8 cellular contexts compared by ENCODE assay signal in the genomic region with DNA sequence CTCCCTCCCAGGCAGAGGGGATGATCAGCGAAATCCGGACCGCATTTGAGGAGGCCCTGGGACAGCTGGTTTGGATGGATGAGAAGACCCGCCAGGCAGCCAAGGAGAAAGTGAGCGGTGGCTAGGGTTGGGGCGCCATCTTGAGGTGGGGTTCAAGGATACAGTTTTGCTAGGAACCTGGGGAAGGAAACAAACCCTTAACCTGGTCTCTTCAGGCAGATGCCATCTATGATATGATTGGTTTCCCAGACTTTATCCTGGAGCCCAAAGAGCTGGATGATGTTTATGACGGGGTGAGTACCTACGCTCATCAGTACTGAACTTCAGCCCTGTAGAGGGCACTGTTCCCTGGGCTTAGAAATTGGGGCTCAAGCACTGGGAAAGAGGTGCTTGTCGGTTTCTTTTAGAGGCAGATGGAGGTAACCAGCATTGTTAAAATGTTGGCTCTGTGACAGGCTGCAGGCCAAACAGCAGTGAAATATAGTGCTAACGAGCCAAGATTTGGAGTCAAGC. TPM values are rescaled to one million over a fixed set of nuclear protein-coding genes. Genes with fewer than 3 reads are reported as not detected.
DNase-seq lines count a peak whose midpoint lies in the region; ATAC-seq, FAIRE-seq and TF ChIP-seq lines count a peak whose summit lies in the region.

No MANE protein-coding gene starts in this region.

- H3K9me3 Mint-ChIP-seq in CD4-positive, alpha-beta T cell = no peaks in the 10 kb centered on the region
- H3K9me3 Mint-ChIP-seq in activated CD8-positive, alpha-beta T cell treated with anti-CD3 and anti-CD28 coated beads for 36 hours = no peaks in the 10 kb centered on the region

- no peak overlapping the region for H3K23ac ChIP-seq in H1 (ENCODE audit: insufficient read length)

- peaks cover 28% of the 10 kb centered on the region for H3K27me3 Mint-ChIP-seq in CD4-positive, alpha-beta T cell
- H3K27me3 Mint-ChIP-seq in activated CD8-positive, alpha-beta T cell treated with anti-CD3 and anti-CD28 coated beads for 36 hours = peaks cover 8% of the 10 kb centered on the region

- no peak overlapping the region for H2BK12ac ChIP-seq in H1 (ENCODE audit: low read depth, low read length)

- no peak overlapping the region for H3K56ac ChIP-seq in H1 (replicated peaks; ENCODE audit: insufficient read length, low read depth, low read length)

- no peak overlapping the region for H2AFZ ChIP-seq in H1 (ENCODE audit: low read length)

- no peaks in the 10 kb centered on the region for H4K20me1 ChIP-seq in H1 (replicated peaks in 1 of 2; ENCODE audit: control insufficient read depth in 1 of 2, insufficient read depth in 2 of 2, low read length in 2 of 2)

- no peak overlapping the region for H3K9ac ChIP-seq in H1 (replicated peaks in 1 of 4; ENCODE audit: extremely low read depth in 1 of 4, low read depth in 3 of 4, low read length in 3 of 4)

- POLR2A ChIA-PET in CD4-positive, alpha-beta T cell (lab: Charles Lee) = no interaction called here
- POLR2A ChIA-PET in activated CD8-positive, alpha-beta T cell treated with anti-CD3 and anti-CD28 coated beads for 36 hours (lab: Charles Lee) = no interaction called here
- POLR2A ChIA-PET in H1 (lab: Charles Lee; ENCODE audit: partially characterized antibody) = interaction anchor here (0.5 to 0.8 kb wide), 2 partner anchors 136 to 271 kb away, joined by 3 read pairs; no protein-coding TSS in a partner anchor

- no peak for TF ChIP-seq EP300 in H1 (IDR thresholded peaks at IDR 0.05; ENCODE audit: borderline replicate concordance in 1 of 2, low read depth in 2 of 2, low read length in 2 of 2)

- no peak overlapping the region for H2BK20ac ChIP-seq in H1 (ENCODE audit: low read length)

- H3K4me1 ChIP-seq in H1 (replicated peaks in 1 of 4; ENCODE audit: control insufficient read depth in 3 of 4, insufficient read depth in 4 of 4, low read length in 3 of 4) = peaks cover 0 to 2% (median 0%) of the 10 kb centered on the region in 4 experiments; a peak in 2 of 7 replicates

- intact Hi-C loops in CD4-positive, alpha-beta T cell (cut with DNase I, micrococcal nuclease) = loop anchor here (1.0 to 5.0 kb wide), 3 partner anchors 62 to 393 kb away; partner anchors contain the start of gene VWA5B2 (in 1 of the 2)
- intact Hi-C loops in activated CD8-positive, alpha-beta T cell treated with anti-CD3 and anti-CD28 coated beads for 36 hours (cut with micrococcal nuclease) = loop anchor here (5.0 to 10.0 kb wide), 2 partner anchors 62 to 395 kb away; partner anchors contain the start of gene VWA5B2

- DNase-seq in CD4-positive, alpha-beta T cell = peak in 9 of 10 experiments; percentile 42 to 66 (median 49)
- DNase-seq in NCI-H774 (lab: John Stamatoyannopoulos, UW) = peak; percentile 82
- DNase-seq in activated CD8-positive, alpha-beta T cell treated with anti-CD3 and anti-CD28 coated beads for 36 hours = peak; percentile 80
- DNase-seq in H1 (ENCODE audit: low read depth in 1 of 2, low spot score in 2 of 2) = peak; percentile 57 to 91
- peak; percentile 36 for DNase-seq in mucosa of gallbladder (ENCODE audit: low spot score)
- peak; percentile 79 for DNase-seq in stimulated activated naive CD8-positive, alpha-beta T cell treated with anti-CD3 and anti-CD28 coated beads, Interleukin-15, Interleukin-2, amounts not matched to agents 100 U/mL and 50 U/mL, for 24 hours
- DNase-seq in GF-D8 (lab: John Stamatoyannopoulos, UW) = no peak

- peak; percentile 94 to 96 for TF ChIP-seq RAD21 in H1 (IDR thresholded peaks at IDR 0.05 in 1 of 2, conservative IDR thresholded peaks at IDR 0.05 in 1 of 2; ENCODE audit: low read depth in 2 of 2, low read length in 2 of 2)

- H2AK5ac ChIP-seq in H1 (ENCODE audit: low read depth, low read length) = no peak overlapping the region

- TF ChIP-seq CTCF in CD4-positive, alpha-beta T cell (IDR thresholded peaks at IDR 0.05) = peak; percentile 68
- TF ChIP-seq CTCF in activated CD8-positive, alpha-beta T cell treated with anti-CD3 and anti-CD28 coated beads for 36 hours (IDR thresholded peaks at IDR 0.05) = peak; percentile 78
- peak; percentile 63 to 82 (median 78) for TF ChIP-seq CTCF in H1 (IDR thresholded peaks at IDR 0.05; ENCODE audit: control extremely low read depth in 1 of 3, insufficient read depth in 1 of 3, low read depth in 1 of 3, low read length in 3 of 3)

- H3K27ac Mint-ChIP-seq in CD4-positive, alpha-beta T cell = no peak overlapping the region
- no peak overlapping the region for H3K27ac Mint-ChIP-seq in activated CD8-positive, alpha-beta T cell treated with anti-CD3 and anti-CD28 coated beads for 36 hours

- no peak overlapping the region for H3K4me3 ChIP-seq in H1 (ENCODE audit: extremely low read depth in 1 of 4, insufficient read depth in 2 of 4, low read depth in 3 of 4, low read length in 4 of 4)

- CTCF ChIA-PET in CD4-positive, alpha-beta T cell (lab: Charles Lee) = interaction anchor here (1.0 to 2.3 kb wide), 3 partner anchors 62 to 394 kb away, joined by 3 to 16 read pairs (median 6); no protein-coding TSS in a partner anchor
- CTCF ChIA-PET in activated CD8-positive, alpha-beta T cell treated with anti-CD3 and anti-CD28 coated beads for 36 hours (lab: Charles Lee) = interaction anchor here (0.6 to 2.0 kb wide), 21 partner anchors 9 to 422 kb away, joined by 3 to 15 read pairs (median 4); partner anchors contain the start of genes AP2M1, CAMK2N2 and ECE2
- CTCF ChIA-PET in H1 (lab: Charles Lee; ENCODE audit: partially characterized antibody) = interaction anchor here (0.6 to 8.3 kb wide), 32 partner anchors 8 to 446 kb away, joined by 3 to 52 read pairs (median 3); partner anchors contain the start of genes EEF1AKMT4 and VWA5B2

- H3K27ac ChIP-seq in CD4-positive, alpha-beta T cell (ENCODE audit: low read depth, low read length) = no peak overlapping the region
- no peak overlapping the region for H3K27ac ChIP-seq in H1 (ENCODE audit: low read depth, low read length)

- no peak overlapping the region for H3K18ac ChIP-seq in H1 (ENCODE audit: extremely low read depth, low read length)

- WGBS in H1 (ENCODE audit: extremely low coverage in 1 of 2, insufficient coverage in 1 of 2, insufficient read length in 1 of 2, insufficient replicate concordance in 2 of 2, low coverage in 1 of 2, low lambda C conversion rate in 2 of 2, missing lambda C conversion rate in 1 of 2), 2 experiments = 16% methylated on average over 10 of the region's 10 CpGs; no CpG with 5 or more reads in 1 of the 2 experiments

- no peak for TF ChIP-seq POLR2A in H1 (IDR thresholded peaks at IDR 0.05; ENCODE audit: control extremely low read depth in 1 of 2, low read depth in 2 of 2, low read length in 2 of 2)

- H3K4me2 ChIP-seq in H1 (ENCODE audit: insufficient read depth in 1 of 2, low read depth in 2 of 2, low read length in 2 of 2) = no peak overlapping the region

- H3K36me3 ChIP-seq in H1 (ENCODE audit: control insufficient read depth in 2 of 4, insufficient read depth in 4 of 4, low read length in 3 of 4) = no peaks in the 10 kb centered on the region

- H3K9me3 ChIP-seq in CD4-positive, alpha-beta T cell (ENCODE audit: control insufficient read depth, low read length) = no peaks in the 10 kb centered on the region
- no peaks in the 10 kb centered on the region for H3K9me3 ChIP-seq in H1 (ENCODE audit: insufficient read depth in 2 of 2, low read depth in 1 of 2, low read length in 1 of 2)

- no peak overlapping the region for H4K5ac ChIP-seq in H1 (ENCODE audit: insufficient read length, low read depth, low read length)

- H3K4me1 Mint-ChIP-seq in CD4-positive, alpha-beta T cell (ENCODE audit: low read depth) = no peaks in the 10 kb centered on the region
- no peaks in the 10 kb centered on the region for H3K4me1 Mint-ChIP-seq in activated CD8-positive, alpha-beta T cell treated with anti-CD3 and anti-CD28 coated beads for 36 hours (ENCODE audit: low read depth)

- no peak overlapping the region for H4K91ac ChIP-seq in H1 (replicated peaks; ENCODE audit: insufficient read length, low read length)

- H2BK15ac ChIP-seq in H1 (ENCODE audit: low read length) = no peak overlapping the region

- no peak overlapping the region for H3K4ac ChIP-seq in H1 (replicated peaks; ENCODE audit: insufficient read length, low read depth, low read length)

- H2BK120ac ChIP-seq in H1 (replicated peaks; ENCODE audit: low read depth, low read length) = no peak overlapping the region

- no peaks in the 10 kb centered on the region for H3K79me1 ChIP-seq in H1 (ENCODE audit: low read depth, low read length)

- H4K8ac ChIP-seq in H1 (ENCODE audit: extremely low read depth, insufficient read depth, low read length) = no peak overlapping the region

- H3K36me3 Mint-ChIP-seq in CD4-positive, alpha-beta T cell (ENCODE audit: low read depth) = no peaks in the 10 kb centered on the region
- no peaks in the 10 kb centered on the region for H3K36me3 Mint-ChIP-seq in activated CD8-positive, alpha-beta T cell treated with anti-CD3 and anti-CD28 coated beads for 36 hours (ENCODE audit: low read depth)

- peak; percentile 91 for FAIRE-seq in H1 (lab: Jason Lieb, UNC)

- peaks cover 3% of the 10 kb centered on the region for H3K27me3 ChIP-seq in CD4-positive, alpha-beta T cell (ENCODE audit: control insufficient read depth, insufficient read depth, low read length)
- no peaks in the 10 kb centered on the region for H3K27me3 ChIP-seq in H1 (replicated peaks in 1 of 4; ENCODE audit: control insufficient read depth in 3 of 4, extremely low read depth in 1 of 4, insufficient read depth in 3 of 4, low read length in 3 of 4)

- H3K14ac ChIP-seq in H1 (ENCODE audit: insufficient read length) = no peak overlapping the region

- no peaks in the 10 kb centered on the region for H3K79me2 ChIP-seq in H1 (ENCODE audit: control insufficient read depth in 1 of 2, insufficient read depth in 2 of 2, low read length in 2 of 2)

- H3K23me2 ChIP-seq in H1 (ENCODE audit: low read depth, low read length) = no peaks in the 10 kb centered on the region

- no peak overlapping the region for H3K4me3 Mint-ChIP-seq in CD4-positive, alpha-beta T cell
- no peak overlapping the region for H3K4me3 Mint-ChIP-seq in activated CD8-positive, alpha-beta T cell treated with anti-CD3 and anti-CD28 coated beads for 36 hours

- H2BK5ac ChIP-seq in H1 (ENCODE audit: low read depth, low read length) = no peak overlapping the region

- ATAC-seq in CD4-positive, alpha-beta T cell (ENCODE audit: poor library complexity) = peak; percentile 77
- peak; percentile 43 for ATAC-seq in HG02759 (IDR thresholded peaks at IDR 0.05; ENCODE audit: unreplicated experiment)
- peak; percentile 85 for ATAC-seq in activated CD8-positive, alpha-beta T cell treated with anti-CD3 and anti-CD28 coated beads for 36 hours
- ATAC-seq in stimulated activated naive CD8-positive, alpha-beta T cell treated with anti-CD3 and anti-CD28 coated beads, Interleukin-15, Interleukin-2, amounts not matched to agents 100 U/mL and 50 U/mL, for 24 hours = peak; percentile 65

RNA-seq across cellular contexts. Expression of gene PSMD2, which starts 9.6 kb away (rescaled TPM):
- total RNA-seq in CD4-positive, alpha-beta T cell = 100 to 1,000 TPM; 159 TPM
- total RNA-seq in activated CD8-positive, alpha-beta T cell treated with anti-CD3 and anti-CD28 coated beads for 36 hours = 100 to 1,000 TPM; 220 to 221 TPM
- 358 and 363 TPM in 2 replicates for total RNA-seq in H1 (2021; fragmentation: NEBNext Ultra II Directional; extraction: Animal tissue kit (Norgen Biotek cat#: 25700))
- polyA plus RNA-seq in H1 (2011; rRNA removed) = 272 and 350 TPM in 2 replicates
- polyA plus RNA-seq in H1 (2011; cell fraction: cytosol; rRNA removed) = 302 TPM
- polyA plus RNA-seq in H1 (2011; cell fraction: nucleus; rRNA removed) = 249 TPM
- polyA plus RNA-seq in H1 (2012, experiment 1 of 2) = 334 to 378 TPM (median 363 TPM) in 4 replicates
- 145 TPM for polyA plus RNA-seq in H1 (2012, experiment 2 of 2)
- 137 TPM for polyA plus RNA-seq in H1 (2013, experiment 1 of 2)
- 133 TPM for polyA plus RNA-seq in H1 (2013, experiment 2 of 2)
- 590 and 595 TPM in 2 replicates for polyA minus RNA-seq in H1 (2011; rRNA and poly(A)+ RNA removed)
- 301 TPM for polyA minus RNA-seq in H1 (2011; cell fraction: cytosol; rRNA and poly(A)+ RNA removed)
- polyA minus RNA-seq in H1 (2011; cell fraction: nucleus; rRNA and poly(A)+ RNA removed) = 160 TPM
- 174 TPM for total RNA-seq in mucosa of gallbladder

RNA-seq across cellular contexts. Expression of gene ECE2, which starts 13.7 kb away (rescaled TPM):
- not detected for total RNA-seq in CD4-positive, alpha-beta T cell
- not detected for total RNA-seq in activated CD8-positive, alpha-beta T cell treated with anti-CD3 and anti-CD28 coated beads for 36 hours
- 0.48 and 0.86 TPM in 2 replicates for total RNA-seq in H1 (2021; fragmentation: NEBNext Ultra II Directional; extraction: Animal tissue kit (Norgen Biotek cat#: 25700))
- polyA plus RNA-seq in H1 (2011; rRNA removed) = 0.44 and 0.86 TPM in 2 replicates
- polyA plus RNA-seq in H1 (2011; cell fraction: cytosol; rRNA removed) = 0.59 TPM
- 4.1 TPM for polyA plus RNA-seq in H1 (2011; cell fraction: nucleus; rRNA removed)
- 0.52 to 1.1 TPM (median 0.85 TPM) in 4 replicates for polyA plus RNA-seq in H1 (2012, experiment 1 of 2)
- 0.91 TPM for polyA plus RNA-seq in H1 (2012, experiment 2 of 2)
- polyA plus RNA-seq in H1 (2013, experiment 1 of 2) = 0.34 TPM
- polyA plus RNA-seq in H1 (2013, experiment 2 of 2) = 0.35 TPM
- polyA minus RNA-seq in H1 (2011; rRNA and poly(A)+ RNA removed) = 0.46 and 0.91 TPM in 2 replicates
- not detected for polyA minus RNA-seq in H1 (2011; cell fraction: cytosol; rRNA and poly(A)+ RNA removed)
- 1.7 TPM for polyA minus RNA-seq in H1 (2011; cell fraction: nucleus; rRNA and poly(A)+ RNA removed)
- 0.14 TPM for total RNA-seq in mucosa of gallbladder

RNA-seq across cellular contexts. Expression of gene EIF4G1, which starts 24.9 kb away (rescaled TPM):
- 100 to 1,000 TPM; 211 to 217 TPM for total RNA-seq in CD4-positive, alpha-beta T cell
- total RNA-seq in activated CD8-positive, alpha-beta T cell treated with anti-CD3 and anti-CD28 coated beads for 36 hours = 100 to 1,000 TPM; 429 to 437 TPM
- total RNA-seq in H1 (2021; fragmentation: NEBNext Ultra II Directional; extraction: Animal tissue kit (Norgen Biotek cat#: 25700)) = 473 and 480 TPM in 2 replicates
- polyA plus RNA-seq in H1 (2011; rRNA removed) = 318 and 421 TPM in 2 replicates
- 188 TPM for polyA plus RNA-seq in H1 (2011; cell fraction: cytosol; rRNA removed)
- polyA plus RNA-seq in H1 (2011; cell fraction: nucleus; rRNA removed) = 535 TPM
- polyA plus RNA-seq in H1 (2012, experiment 1 of 2) = 236 to 375 TPM (median 350 TPM) in 4 replicates
- 251 TPM for polyA plus RNA-seq in H1 (2012, experiment 2 of 2)
- 278 TPM for polyA plus RNA-seq in H1 (2013, experiment 1 of 2)
- 258 TPM for polyA plus RNA-seq in H1 (2013, experiment 2 of 2)
- 334 and 358 TPM in 2 replicates for polyA minus RNA-seq in H1 (2011; rRNA and poly(A)+ RNA removed)
- polyA minus RNA-seq in H1 (2011; cell fraction: cytosol; rRNA and poly(A)+ RNA removed) = 203 TPM
- 138 TPM for polyA minus RNA-seq in H1 (2011; cell fraction: nucleus; rRNA and poly(A)+ RNA removed)
- total RNA-seq in mucosa of gallbladder = 330 TPM

RNA-seq across cellular contexts. Expression of gene CAMK2N2, which starts 28.1 kb away (rescaled TPM):
- not detected for total RNA-seq in CD4-positive, alpha-beta T cell
- under 1 TPM; 0.18 to 0.22 TPM for total RNA-seq in activated CD8-positive, alpha-beta T cell treated with anti-CD3 and anti-CD28 coated beads for 36 hours
- total RNA-seq in H1 (2021; fragmentation: NEBNext Ultra II Directional; extraction: Animal tissue kit (Norgen Biotek cat#: 25700)) = 16.9 and 17.7 TPM in 2 replicates
- polyA plus RNA-seq in H1 (2011; rRNA removed) = 4.0 and 6.1 TPM in 2 replicates
- polyA plus RNA-seq in H1 (2011; cell fraction: cytosol; rRNA removed) = 1.9 TPM
- polyA plus RNA-seq in H1 (2011; cell fraction: nucleus; rRNA removed) = 5.2 TPM
- polyA plus RNA-seq in H1 (2012, experiment 1 of 2) = 7.8 to 12.7 TPM (median 9.4 TPM) in 4 replicates
- 8.9 TPM for polyA plus RNA-seq in H1 (2012, experiment 2 of 2)
- polyA plus RNA-seq in H1 (2013, experiment 1 of 2) = 11.5 TPM
- 11.3 TPM for polyA plus RNA-seq in H1 (2013, experiment 2 of 2)
- polyA minus RNA-seq in H1 (2011; rRNA and poly(A)+ RNA removed) = 1.9 and 2.3 TPM in 2 replicates
- polyA minus RNA-seq in H1 (2011; cell fraction: cytosol; rRNA and poly(A)+ RNA removed) = 3.6 TPM
- 1.7 TPM for polyA minus RNA-seq in H1 (2011; cell fraction: nucleus; rRNA and poly(A)+ RNA removed)
- 0.40 TPM for total RNA-seq in mucosa of gallbladder

RNA-seq across cellular contexts. Expression of gene EEF1AKMT4, which starts 40.0 kb away (rescaled TPM):
- not detected for total RNA-seq in CD4-positive, alpha-beta T cell
- 1 to 10 TPM; 7.8 to 8.7 TPM for total RNA-seq in activated CD8-positive, alpha-beta T cell treated with anti-CD3 and anti-CD28 coated beads for 36 hours
- total RNA-seq in H1 (2021; fragmentation: NEBNext Ultra II Directional; extraction: Animal tissue kit (Norgen Biotek cat#: 25700)) = 9.3 and 9.6 TPM in 2 replicates
- 30.1 and 39.0 TPM in 2 replicates for polyA plus RNA-seq in H1 (2011; rRNA removed)
- polyA plus RNA-seq in H1 (2011; cell fraction: cytosol; rRNA removed) = 22.5 TPM
- polyA plus RNA-seq in H1 (2011; cell fraction: nucleus; rRNA removed) = 24.0 TPM
- 13.8 to 18.0 TPM (median 15.3 TPM) in 4 replicates for polyA plus RNA-seq in H1 (2012, experiment 1 of 2)
- 17.6 TPM for polyA plus RNA-seq in H1 (2012, experiment 2 of 2)
- 6.7 TPM for polyA plus RNA-seq in H1 (2013, experiment 1 of 2)
- polyA plus RNA-seq in H1 (2013, experiment 2 of 2) = 6.7 TPM
- polyA minus RNA-seq in H1 (2011; rRNA and poly(A)+ RNA removed) = 14.7 and 16.9 TPM in 2 replicates
- 4.8 TPM for polyA minus RNA-seq in H1 (2011; cell fraction: cytosol; rRNA and poly(A)+ RNA removed)
- 10.6 TPM for polyA minus RNA-seq in H1 (2011; cell fraction: nucleus; rRNA and poly(A)+ RNA removed)
- 3.2 TPM for total RNA-seq in mucosa of gallbladder
